ENCODE assay signal across 8 cellular contexts in the genomic region with DNA sequence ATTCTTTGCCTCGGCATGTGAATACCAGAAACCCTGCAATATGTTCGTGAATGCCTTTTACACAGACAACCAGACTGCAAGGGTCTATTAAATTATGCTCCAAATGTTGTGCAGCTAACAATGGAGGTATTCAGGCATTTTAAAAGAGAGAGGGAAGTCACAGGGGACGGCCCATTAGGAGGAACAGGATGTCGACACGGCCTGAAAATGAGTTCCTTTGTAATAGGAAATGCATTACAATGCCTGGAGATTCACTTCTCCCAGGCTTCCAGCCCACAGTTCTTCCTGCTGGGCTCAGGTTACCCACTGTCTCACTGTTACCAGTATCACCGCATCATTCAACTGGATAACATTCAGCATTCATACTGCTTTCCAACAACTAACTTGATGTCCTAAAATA. TPM values are rescaled to one million over a fixed set of nuclear protein-coding genes. Genes with fewer than 3 reads are reported as not detected.
DNase-seq lines count a peak whose midpoint lies in the region; ATAC-seq and TF ChIP-seq lines count a peak whose summit lies in the region.

No MANE protein-coding gene starts in this region.

- DNase-seq in DMS153 (lab: John Stamatoyannopoulos, UW) (peak; percentile 71), LHCN-M2 (ENCODE audit: low read depth) (peak; percentile 75), omental fat pad (ENCODE audit: low spot score) (no peak), NCI-H1694 treated with DMSO at 0.1 percent for 48 hours (lab: John Stamatoyannopoulos, UW) (no peak)
- DNase-seq in activated naive CD8-positive, alpha-beta T cell treated with anti-CD3 and anti-CD28 coated beads, Interleukin-2, amount 50 U/mL, for 24 hours: no peak
- DNase-seq in stimulated activated effector memory CD8-positive, alpha-beta T cell treated with anti-CD3 and anti-CD28 coated beads, Interleukin-12 subunit alpha, Interleukin-12 subunit beta, amount 100 ng/mL, for 72 hours (ENCODE audit: low spot score in 2 of 2): no peak
- no peak for DNase-seq in activated CD4-positive, alpha-beta T cell treated with anti-CD3 and anti-CD28 coated beads for 48 hours

- peaks cover 40% of the 10 kb centered on the region for H3K36me3 ChIP-seq in iPS-20b (ENCODE audit: insufficient read depth, low read depth, low read length)

- no peaks in the 10 kb centered on the region for H3K9me3 ChIP-seq in iPS-20b (ENCODE audit: insufficient read depth, low read depth, low read length)

- H3K4me1 Mint-ChIP-seq in activated naive CD8-positive, alpha-beta T cell treated with anti-CD3 and anti-CD28 coated beads, Interleukin-2, amount 50 U/mL, for 24 hours: peaks cover 73% of the 10 kb centered on the region
- H3K4me1 Mint-ChIP-seq in stimulated activated effector memory CD8-positive, alpha-beta T cell treated with anti-CD3 and anti-CD28 coated beads, Interleukin-12 subunit alpha, Interleukin-12 subunit beta, amount 100 ng/mL, for 72 hours: peaks cover 57% of the 10 kb centered on the region

- no peak for TF ChIP-seq CTCF in omental fat pad (IDR thresholded peaks at IDR 0.05)

- peaks cover 41% of the 10 kb centered on the region for H3K4me1 ChIP-seq in iPS-20b (ENCODE audit: insufficient read depth, low read length)

- H3K36me3 Mint-ChIP-seq in activated naive CD8-positive, alpha-beta T cell treated with anti-CD3 and anti-CD28 coated beads, Interleukin-2, amount 50 U/mL, for 24 hours (ENCODE audit: low read depth): peaks cover 34% of the 10 kb centered on the region
- H3K36me3 Mint-ChIP-seq in stimulated activated effector memory CD8-positive, alpha-beta T cell treated with anti-CD3 and anti-CD28 coated beads, Interleukin-12 subunit alpha, Interleukin-12 subunit beta, amount 100 ng/mL, for 72 hours: peaks cover 79% of the 10 kb centered on the region

- no peak overlapping the region for H3K27ac Mint-ChIP-seq in activated naive CD8-positive, alpha-beta T cell treated with anti-CD3 and anti-CD28 coated beads, Interleukin-2, amount 50 U/mL, for 24 hours
- H3K27ac Mint-ChIP-seq in stimulated activated effector memory CD8-positive, alpha-beta T cell treated with anti-CD3 and anti-CD28 coated beads, Interleukin-12 subunit alpha, Interleukin-12 subunit beta, amount 100 ng/mL, for 72 hours: peak overlapping the region; percentile 91

- ATAC-seq in activated naive CD8-positive, alpha-beta T cell treated with anti-CD3 and anti-CD28 coated beads, Interleukin-2, amount 50 U/mL, for 24 hours: no peak
- no peak for ATAC-seq in stimulated activated effector memory CD8-positive, alpha-beta T cell treated with anti-CD3 and anti-CD28 coated beads, Interleukin-12 subunit alpha, Interleukin-12 subunit beta, amount 100 ng/mL, for 72 hours
- no peak for ATAC-seq in omental fat pad (ENCODE audit: low FRiP score)

- peak overlapping the region; percentile 92; the same call in 1 of the 2 replicates for H3K9ac ChIP-seq in iPS-20b (ENCODE audit: low read depth, low read length)

- H3K27ac ChIP-seq in iPS-20b (ENCODE audit: low read length): no peak overlapping the region

- no peaks in the 10 kb centered on the region for H3K9me3 Mint-ChIP-seq in activated naive CD8-positive, alpha-beta T cell treated with anti-CD3 and anti-CD28 coated beads, Interleukin-2, amount 50 U/mL, for 24 hours
- H3K9me3 Mint-ChIP-seq in stimulated activated effector memory CD8-positive, alpha-beta T cell treated with anti-CD3 and anti-CD28 coated beads, Interleukin-12 subunit alpha, Interleukin-12 subunit beta, amount 100 ng/mL, for 72 hours: no peaks in the 10 kb centered on the region

- H3K27me3 ChIP-seq in iPS-20b (ENCODE audit: insufficient read depth, low read length): peaks cover 60% of the 10 kb centered on the region

- peak overlapping the region; percentile 95 for H3K4me3 Mint-ChIP-seq in activated naive CD8-positive, alpha-beta T cell treated with anti-CD3 and anti-CD28 coated beads, Interleukin-2, amount 50 U/mL, for 24 hours
- H3K4me3 Mint-ChIP-seq in stimulated activated effector memory CD8-positive, alpha-beta T cell treated with anti-CD3 and anti-CD28 coated beads, Interleukin-12 subunit alpha, Interleukin-12 subunit beta, amount 100 ng/mL, for 72 hours: peak overlapping the region; percentile 86

- H3K27me3 Mint-ChIP-seq in activated naive CD8-positive, alpha-beta T cell treated with anti-CD3 and anti-CD28 coated beads, Interleukin-2, amount 50 U/mL, for 24 hours: peaks cover 9% of the 10 kb centered on the region

- H3K4me3 ChIP-seq in iPS-20b (ENCODE audit: low read length): peak overlapping the region; percentile 79

RNA-seq across cellular contexts. Expression of a gene that starts 2.5 kb away (rescaled TPM):
- 28.3 and 31.6 TPM in 2 replicates for total RNA-seq in LHCN-M2 (2014; rRNA removed)
- 5.3 TPM for polyA plus RNA-seq in LHCN-M2 (2012)
- 100 to 1,000 TPM; 201 to 329 (median 213) TPM for total RNA-seq in omental fat pad

Comparison
In these comparisons a context has a peak if more than half of its experiments do, and no peak if none do; other contexts are left out.
1. DNase-seq: peak in DMS153 (single experiment) and LHCN-M2 (single experiment); none in activated naive CD8-positive, alpha-beta T cell treated with anti-CD3 and anti-CD28 coated beads, Interleukin-2, amount 50 U/mL, for 24 hours (single experiment), stimulated activated effector memory CD8-positive, alpha-beta T cell treated with anti-CD3 and anti-CD28 coated beads, Interleukin-12 subunit alpha, Interleukin-12 subunit beta, amount 100 ng/mL, for 72 hours (0 of 2), omental fat pad (single experiment), NCI-H1694 treated with DMSO at 0.1 percent for 48 hours (single experiment) and activated CD4-positive, alpha-beta T cell treated with anti-CD3 and anti-CD28 coated beads for 48 hours (single experiment).